In the genomic region with DNA sequence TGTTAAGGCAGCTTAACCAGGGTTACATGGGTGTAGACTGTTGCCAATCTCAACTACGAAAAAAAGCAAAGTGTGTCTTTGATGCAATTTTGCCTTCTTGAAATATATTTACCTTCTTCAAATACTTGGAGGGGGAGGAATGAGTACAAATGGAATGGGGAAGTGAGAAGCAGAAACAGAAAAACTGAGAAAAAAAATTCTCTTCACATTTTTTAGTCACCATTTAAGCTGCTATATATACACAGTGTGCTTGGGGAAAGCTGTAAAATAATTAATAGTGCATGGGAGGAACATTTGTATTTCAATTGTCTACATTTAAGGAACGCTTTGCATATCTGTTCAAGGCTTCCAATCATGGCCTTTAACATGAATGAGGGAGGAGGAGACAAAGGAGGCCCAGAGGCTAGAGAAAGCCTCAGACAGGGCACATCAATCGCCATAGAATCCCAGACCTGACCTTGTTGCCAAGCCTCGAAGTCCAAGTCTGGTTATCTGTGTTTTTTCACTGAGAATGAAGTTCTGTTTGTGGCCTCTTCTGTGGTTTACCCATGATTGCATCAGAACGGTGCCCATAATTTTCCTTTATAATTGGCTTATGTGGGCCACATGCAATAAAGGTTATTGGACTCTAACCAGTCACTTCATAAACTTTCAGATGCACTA, we compare ENCODE assay signal across 8 cellular contexts.
DNase-seq lines count a peak whose midpoint lies in the region; ATAC-seq and TF ChIP-seq lines count a peak whose summit lies in the region.

No MANE protein-coding gene starts in this region.

- peak overlapping the region; percentile 35 for H3K27ac Mint-ChIP-seq in activated T-helper 17 cell treated with anti-CD3 and anti-CD28 coated beads, Interleukin-2, amount 50 U/mL, for 72 hours
- peak overlapping the region in 4 of 9 donors; percentile 19 to 65 (median 30) for H3K27ac Mint-ChIP-seq in naive thymus-derived CD4-positive, alpha-beta T cell

- POLR2A ChIA-PET in A673 (lab: Charles Lee; ENCODE audit: low non-redundant PET), result interaction anchor here (1.0 kb wide), 1 partner anchor 161 kb away, joined by 5 read pairs; no protein-coding TSS in a partner anchor
- POLR2A ChIA-PET in naive thymus-derived CD4-positive, alpha-beta T cell (lab: Charles Lee), result no interaction called here

- CTCF ChIA-PET in A673 (lab: Charles Lee), result interaction anchor here (0.9 to 1.8 kb wide), 8 partner anchors 60 to 1458 kb away, joined by 3 to 10 read pairs (median 4); a partner anchor contains a TSS
- CTCF ChIA-PET in naive thymus-derived CD4-positive, alpha-beta T cell (lab: Charles Lee), result interaction anchor here (0.6 to 3.1 kb wide), 10 partner anchors 10 to 1474 kb away, joined by 3 to 13 read pairs (median 4); no protein-coding TSS in a partner anchor

- H3K9me3 Mint-ChIP-seq in activated T-helper 17 cell treated with anti-CD3 and anti-CD28 coated beads, Interleukin-2, amount 50 U/mL, for 72 hours, result no peaks in the 10 kb centered on the region
- no peaks in the 10 kb centered on the region for H3K9me3 Mint-ChIP-seq in naive thymus-derived CD4-positive, alpha-beta T cell

- WGBS in right cardiac atrium, result 57% methylated on average over 5 of the region's 5 CpGs

- no peak for TF ChIP-seq CTCF in A673 (conservative IDR thresholded peaks at IDR 0.05; ENCODE audit: low read depth, low read length)

- no peaks in the 10 kb centered on the region for H3K9me3 ChIP-seq in A673 (ENCODE audit: low read depth, low read length, poor library complexity, severe bottlenecking)
- no peaks in the 10 kb centered on the region for H3K9me3 ChIP-seq in naive thymus-derived CD4-positive, alpha-beta T cell (ENCODE audit: control insufficient read depth in 2 of 3, low read length in 3 of 3)
- H3K9me3 ChIP-seq in right cardiac atrium (ENCODE audit: control insufficient read depth, low read length), result no peaks in the 10 kb centered on the region

- DNase-seq in A673 (ENCODE audit: low spot score), result peak; percentile 53
- DNase-seq in naive thymus-derived CD4-positive, alpha-beta T cell, result peak in 1 of 9 donors; percentile 2
- DNase-seq in right cardiac atrium, result no peak
- no peak for DNase-seq in GDM1 (lab: John Stamatoyannopoulos, UW)
- DNase-seq in ecto neural progenitor cell (ENCODE audit: low spot score), result no peak

- H3K27me3 Mint-ChIP-seq in activated T-helper 17 cell treated with anti-CD3 and anti-CD28 coated beads, Interleukin-2, amount 50 U/mL, for 72 hours, result no peaks in the 10 kb centered on the region
- peaks cover 0 to 17% (median 0%) of the 10 kb centered on the region in 5 donors for H3K27me3 Mint-ChIP-seq in naive thymus-derived CD4-positive, alpha-beta T cell

- H3K4me3 Mint-ChIP-seq in activated T-helper 17 cell treated with anti-CD3 and anti-CD28 coated beads, Interleukin-2, amount 50 U/mL, for 72 hours, result peak overlapping the region; percentile 18
- H3K4me3 Mint-ChIP-seq in naive thymus-derived CD4-positive, alpha-beta T cell, result peak overlapping the region in 2 of 10 donors; percentile 11 to 45

- no peaks in the 10 kb centered on the region for H3K36me3 ChIP-seq in A673 (ENCODE audit: insufficient read depth, low read length, poor library complexity, severe bottlenecking)
- no peaks in the 10 kb centered on the region for H3K36me3 ChIP-seq in naive thymus-derived CD4-positive, alpha-beta T cell (ENCODE audit: control insufficient read depth in 2 of 3, insufficient read depth in 3 of 3, low read length in 3 of 3)

- H3K4me1 Mint-ChIP-seq in activated T-helper 17 cell treated with anti-CD3 and anti-CD28 coated beads, Interleukin-2, amount 50 U/mL, for 72 hours, result no peaks in the 10 kb centered on the region
- H3K4me1 Mint-ChIP-seq in naive thymus-derived CD4-positive, alpha-beta T cell, result peaks cover 0 to 13% (median 12%) of the 10 kb centered on the region in 7 donors

- intact Hi-C loops in A673 (cut with micrococcal nuclease; ENCODE audit: unreplicated experiment) (loop anchor here (1.0 to 10.0 kb wide), 8 partner anchors 60 to 1481 kb away; a partner anchor contains a TSS), right cardiac atrium (cut with DNase I) (loop anchor here in 3 of 4 donors (5.0 to 10.0 kb wide), 4 partner anchors 161 to 1451 kb away; a partner anchor contains a TSS)
- intact Hi-C loops in naive thymus-derived CD4-positive, alpha-beta T cell (cut with micrococcal nuclease), result loop anchor here (1.0 to 5.0 kb wide), 4 partner anchors 60 to 1158 kb away; no protein-coding TSS in a partner anchor

- peaks cover 26% of the 10 kb centered on the region for H3K4me1 ChIP-seq in A673 (ENCODE audit: insufficient read depth, low read length, poor library complexity, severe bottlenecking)
- H3K4me1 ChIP-seq in naive thymus-derived CD4-positive, alpha-beta T cell (ENCODE audit: control insufficient read depth in 2 of 2, insufficient read depth in 2 of 2, low read length in 2 of 2), result peaks cover 0 to 4% of the 10 kb centered on the region in 2 donors
- H3K4me1 ChIP-seq in right cardiac atrium (ENCODE audit: control insufficient read depth, insufficient read depth, low read length), result no peaks in the 10 kb centered on the region

- no peaks in the 10 kb centered on the region for H3K36me3 Mint-ChIP-seq in activated T-helper 17 cell treated with anti-CD3 and anti-CD28 coated beads, Interleukin-2, amount 50 U/mL, for 72 hours (ENCODE audit: low read depth)
- H3K36me3 Mint-ChIP-seq in naive thymus-derived CD4-positive, alpha-beta T cell, result peaks cover 0 to 2% (median 0%) of the 10 kb centered on the region in 5 donors

- BruUV-seq in A673 (replicated peaks; lab: Mats Ljungman, UMichigan), result no TSS peak

- ATAC-seq in GM19351 (IDR thresholded peaks at IDR 0.05; ENCODE audit: unreplicated experiment), result peak; percentile 57
- ATAC-seq in HG03469 (IDR thresholded peaks at IDR 0.05; ENCODE audit: unreplicated experiment), result peak; percentile 76
- ATAC-seq in activated T-helper 17 cell treated with anti-CD3 and anti-CD28 coated beads, Interleukin-2, amount 50 U/mL, for 72 hours (replicated peaks), result peak; percentile 46
- peak; percentile 24 for ATAC-seq in naive thymus-derived CD4-positive, alpha-beta T cell
- ATAC-seq in right cardiac atrium, result no peak

- no peak overlapping the region for H3K4me3 ChIP-seq in A673 (ENCODE audit: low read depth, low read length, poor library complexity, severe bottlenecking)
- no peak overlapping the region for H3K4me3 ChIP-seq in naive thymus-derived CD4-positive, alpha-beta T cell (ENCODE audit: low read length)
- no peak overlapping the region for H3K4me3 ChIP-seq in right cardiac atrium (ENCODE audit: low read length)

- no peaks in the 10 kb centered on the region for H3K27me3 ChIP-seq in A673 (replicated peaks; ENCODE audit: insufficient read depth, low read depth, low read length, poor library complexity)
- H3K27me3 ChIP-seq in naive thymus-derived CD4-positive, alpha-beta T cell (ENCODE audit: control insufficient read depth in 2 of 2, insufficient read depth in 2 of 2, low read length in 2 of 2), result no peaks in the 10 kb centered on the region
- no peaks in the 10 kb centered on the region for H3K27me3 ChIP-seq in right cardiac atrium (ENCODE audit: control insufficient read depth, insufficient read depth)

- peak overlapping the region; percentile 91 for H3K27ac ChIP-seq in A673 (ENCODE audit: low read depth, low read length, poor library complexity, severe bottlenecking)
- H3K27ac ChIP-seq in naive thymus-derived CD4-positive, alpha-beta T cell (ENCODE audit: low read depth, low read length), result no peak overlapping the region
- no peak overlapping the region for H3K27ac ChIP-seq in right cardiac atrium (ENCODE audit: low read length)

Comparison
In these comparisons a context has a peak if more than half of its experiments do, and no peak if none do; other contexts are left out.
1. ATAC-seq: peak in GM19351 (single experiment), HG03469 (single experiment), activated T-helper 17 cell treated with anti-CD3 and anti-CD28 coated beads, Interleukin-2, amount 50 U/mL, for 72 hours (single experiment) and naive thymus-derived CD4-positive, alpha-beta T cell (single experiment); none in right cardiac atrium (0 of 2).